8 cellular contexts compared by ENCODE assay signal in genomic region chrX:102651968-102652744, GRCh38. TPM values are rescaled to one million over a fixed set of nuclear protein-coding genes. Genes with fewer than 3 reads are reported as not detected.
DNase-seq lines count a peak whose midpoint lies in the region; ATAC-seq and TF ChIP-seq lines count a peak whose summit lies in the region.

No MANE protein-coding gene starts in this region.

- no peaks in the 10 kb centered on the region for H3K79me2 ChIP-seq in ACC112 (ENCODE audit: control insufficient read depth, insufficient read depth, low read length, unreplicated experiment)

- intact Hi-C loops in left ventricle myocardium superior (cut with micrococcal nuclease) = no loop called here
- intact Hi-C loops in posterior cingulate gyrus (cut with DNase I) = loop anchor here (5.0 to 10.0 kb wide), 2 partner anchors 60 to 137 kb away; partner anchors contain the start of genes GPRASP2 and TMSB15A

- peak overlapping the region; percentile 68 for H3K4me3 Mint-ChIP-seq in activated naive CD8-positive, alpha-beta T cell treated with anti-CD3 and anti-CD28 coated beads, Interleukin-2, amount 10 ng/mL, durations not matched to agents 7 days and 5 days

- ATAC-seq in activated naive CD8-positive, alpha-beta T cell treated with anti-CD3 and anti-CD28 coated beads, Interleukin-2, amount 10 ng/mL, durations not matched to agents 7 days and 5 days (ENCODE audit: low read depth) = peak; percentile 70
- peak; percentile 75 for ATAC-seq in left ventricle myocardium superior
- ATAC-seq in GM21737 (IDR thresholded peaks at IDR 0.05; ENCODE audit: unreplicated experiment) = no peak
- ATAC-seq in HG03139 (IDR thresholded peaks at IDR 0.05; ENCODE audit: unreplicated experiment) = no peak

- peak; percentile 11 for DNase-seq in GM20000 (ENCODE audit: low spot score)
- DNase-seq in NCI-H748 (lab: John Stamatoyannopoulos, UW; ENCODE audit: unreplicated experiment) = peak; percentile 72
- peak; percentile 31 for DNase-seq in activated naive CD8-positive, alpha-beta T cell treated with anti-CD3 and anti-CD28 coated beads, Interleukin-2, amount 10 ng/mL, durations not matched to agents 7 days and 5 days
- peak; percentile 29 for DNase-seq in left ventricle myocardium superior
- DNase-seq in posterior cingulate gyrus = peak in 7 of 10 donors; percentile 24 to 92 (median 52)

- no peaks in the 10 kb centered on the region for H3K36me3 ChIP-seq in ACC112 (ENCODE audit: insufficient read depth, low read length)

- no peak overlapping the region for H3K27ac ChIP-seq in ACC112 (ENCODE audit: low read depth, low read length)

- H3K36me3 Mint-ChIP-seq in activated naive CD8-positive, alpha-beta T cell treated with anti-CD3 and anti-CD28 coated beads, Interleukin-2, amount 10 ng/mL, durations not matched to agents 7 days and 5 days = no peaks in the 10 kb centered on the region

- no peaks in the 10 kb centered on the region for H3K27me3 ChIP-seq in ACC112 (ENCODE audit: insufficient read depth, low read length)

- H3K4me3 ChIP-seq in ACC112 (ENCODE audit: low read depth, low read length) = peak overlapping the region; percentile 78

- POLR2A ChIA-PET in activated naive CD8-positive, alpha-beta T cell treated with anti-CD3 and anti-CD28 coated beads, Interleukin-2, amount 10 ng/mL, durations not matched to agents 7 days and 5 days (lab: Charles Lee) = interaction anchor here (1.2 kb wide), 1 partner anchor 8 kb away, joined by 3 read pairs; no protein-coding TSS in a partner anchor

- H3K9me3 Mint-ChIP-seq in activated naive CD8-positive, alpha-beta T cell treated with anti-CD3 and anti-CD28 coated beads, Interleukin-2, amount 10 ng/mL, durations not matched to agents 7 days and 5 days = no peaks in the 10 kb centered on the region

- no peaks in the 10 kb centered on the region for H3K27me3 Mint-ChIP-seq in activated naive CD8-positive, alpha-beta T cell treated with anti-CD3 and anti-CD28 coated beads, Interleukin-2, amount 10 ng/mL, durations not matched to agents 7 days and 5 days

- peaks cover 5% of the 10 kb centered on the region for H3K4me1 Mint-ChIP-seq in activated naive CD8-positive, alpha-beta T cell treated with anti-CD3 and anti-CD28 coated beads, Interleukin-2, amount 10 ng/mL, durations not matched to agents 7 days and 5 days

- H2AFZ ChIP-seq in ACC112 (ENCODE audit: low read length, unreplicated experiment) = peak overlapping the region; percentile 65

- H3K27ac Mint-ChIP-seq in activated naive CD8-positive, alpha-beta T cell treated with anti-CD3 and anti-CD28 coated beads, Interleukin-2, amount 10 ng/mL, durations not matched to agents 7 days and 5 days = peak overlapping the region; percentile 76

- no peaks in the 10 kb centered on the region for H3K4me1 ChIP-seq in ACC112 (ENCODE audit: control insufficient read depth, insufficient read depth, low read length, unreplicated experiment)

- TF ChIP-seq CTCF in GM20000 (IDR thresholded peaks at IDR 0.05; ENCODE audit: extremely low read depth, missing control alignments) = no peak

RNA-seq across cellular contexts. Expression of gene GPRASP1, which starts 0.9 kb away (rescaled TPM):
- total RNA-seq in activated naive CD8-positive, alpha-beta T cell treated with anti-CD3 and anti-CD28 coated beads, Interleukin-2, amount 10 ng/mL, durations not matched to agents 7 days and 5 days = 10 to 100 TPM; 12.7 to 14.0 TPM
- total RNA-seq in left ventricle myocardium superior = 4.6 TPM

RNA-seq across cellular contexts. Expression of gene ARMCX5, which starts 52.8 kb away (rescaled TPM):
- 1 to 10 TPM; 7.1 to 8.2 TPM for total RNA-seq in activated naive CD8-positive, alpha-beta T cell treated with anti-CD3 and anti-CD28 coated beads, Interleukin-2, amount 10 ng/mL, durations not matched to agents 7 days and 5 days
- 2.8 TPM for total RNA-seq in left ventricle myocardium superior

Comparison
In these comparisons a context has a peak if more than half of its experiments do, and no peak if none do; other contexts are left out.
1. DNase-seq: peak in every context shown above with its lines; median percentile 72 in NCI-H748; 52 in posterior cingulate gyrus; 31 in activated naive CD8-positive, alpha-beta T cell treated with anti-CD3 and anti-CD28 coated beads, Interleukin-2, amount 10 ng/mL, durations not matched to agents 7 days and 5 days; 29 in left ventricle myocardium superior; 11 in GM20000.
2. ATAC-seq: peak in activated naive CD8-positive, alpha-beta T cell treated with anti-CD3 and anti-CD28 coated beads, Interleukin-2, amount 10 ng/mL, durations not matched to agents 7 days and 5 days (single experiment) and left ventricle myocardium superior (single experiment); none in GM21737 (single experiment) and HG03139 (single experiment).